Comparison of ENCODE assay signal across 20 cellular contexts in the genomic region with DNA sequence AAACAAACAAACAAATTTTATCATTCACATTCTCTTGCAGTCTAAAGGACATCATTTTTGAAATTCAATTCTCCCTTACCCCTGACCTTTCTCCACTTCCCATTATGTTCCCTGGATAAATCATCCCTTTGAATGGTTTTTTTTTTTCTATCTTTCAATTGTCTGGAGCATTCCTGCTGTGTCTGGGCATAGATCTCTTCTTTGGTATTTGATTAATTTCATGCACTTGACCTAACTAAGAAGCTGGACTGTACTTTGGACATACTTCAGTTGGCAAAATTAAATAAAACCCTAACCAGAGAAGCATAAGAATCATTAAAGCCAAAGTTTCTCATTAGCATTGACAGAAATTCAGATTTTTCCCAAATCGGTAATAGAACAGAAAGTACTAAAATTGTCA.
"Had no signal": no experiment of that assay in that cellular context is flagged by ENCODE, and none has a peak within 500 bp of the region (broad histone marks: within the 10 kb centered on the region; RNA-seq: fewer than 3 reads in every experiment).

No MANE protein-coding gene starts in this region.

- ATAC-seq: heart right ventricle; left lung; naive thymus-derived CD4-positive, alpha-beta T cell; stimulated activated naive B cell treated with anti-CD40 and anti-IgM and Interleukin-4, amounts not matched to agents 10 μg/mL and 1 μg/mL and 100 μg/mL, for 72 hours; stimulated activated naive CD8-positive, alpha-beta T cell treated with anti-CD3 and anti-CD28 coated beads, Interleukin-15, amount 100 ng/mL, for 72 hours had no signal

- H3K27me3 ChIP-seq: heart right ventricle, left lung, spleen, testis, transverse colon had no signal

- H3K27ac ChIP-seq: heart right ventricle, left lung, prostate gland, spleen, testis, transverse colon had no signal

- H3K4me3 ChIP-seq: coronary artery, heart right ventricle, left lung, lung, prostate gland, spleen, testis, transverse colon had no signal

- H3K4me3 Mint-ChIP-seq: naive thymus-derived CD4-positive, alpha-beta T cell; stimulated activated naive B cell treated with anti-CD40 and anti-IgM and Interleukin-4, amounts not matched to agents 10 μg/mL and 1 μg/mL and 100 μg/mL, for 72 hours; stimulated activated naive CD8-positive, alpha-beta T cell treated with anti-CD3 and anti-CD28 coated beads, Interleukin-15, amount 100 ng/mL, for 72 hours had no signal

- H3K4me1 Mint-ChIP-seq: stimulated activated naive B cell treated with anti-CD40 and anti-IgM and Interleukin-4, amounts not matched to agents 10 μg/mL and 1 μg/mL and 100 μg/mL, for 72 hours; stimulated activated naive CD8-positive, alpha-beta T cell treated with anti-CD3 and anti-CD28 coated beads, Interleukin-15, amount 100 ng/mL, for 72 hours had no signal

- DNase-seq: central memory CD4-positive, alpha-beta T cell; effector CD4-positive, alpha-beta T cell; foreskin melanocyte; heart right ventricle; islet precursor cell; left lung; mesendoderm; naive thymus-derived CD4-positive, alpha-beta T cell; retina; spleen; stimulated activated CD4-positive, alpha-beta T cell treated with anti-CD3 and anti-CD28 coated beads, Interleukin-15, amount 100 ng/mL, for 24 hours; stimulated activated CD4-positive, alpha-beta T cell treated with anti-CD3 and anti-CD28 coated beads, Interleukin-1b, Interleukin-23, amount 100 ng/mL, for 48 hours; stimulated activated CD4-positive, alpha-beta T cell treated with anti-CD3 and anti-CD28 coated beads, Interleukin-4, amount 100 ng/mL, for 4 hours; stimulated activated naive B cell treated with anti-CD40 and anti-IgM and Interleukin-4, amounts not matched to agents 10 μg/mL and 1 μg/mL and 100 μg/mL, for 72 hours; stimulated activated naive CD8-positive, alpha-beta T cell treated with anti-CD3 and anti-CD28 coated beads, Interleukin-15, amount 100 ng/mL, for 72 hours; testis; transverse colon had no signal

- H3K36me3 Mint-ChIP-seq: naive thymus-derived CD4-positive, alpha-beta T cell; stimulated activated naive B cell treated with anti-CD40 and anti-IgM and Interleukin-4, amounts not matched to agents 10 μg/mL and 1 μg/mL and 100 μg/mL, for 72 hours had no signal

- H3K27me3 Mint-ChIP-seq: stimulated activated naive CD8-positive, alpha-beta T cell treated with anti-CD3 and anti-CD28 coated beads, Interleukin-15, amount 100 ng/mL, for 72 hours had no signal

- H3K4me1 ChIP-seq: left lung, prostate gland, spleen, testis had no signal

- H3K27ac Mint-ChIP-seq: naive thymus-derived CD4-positive, alpha-beta T cell; stimulated activated naive B cell treated with anti-CD40 and anti-IgM and Interleukin-4, amounts not matched to agents 10 μg/mL and 1 μg/mL and 100 μg/mL, for 72 hours; stimulated activated naive CD8-positive, alpha-beta T cell treated with anti-CD3 and anti-CD28 coated beads, Interleukin-15, amount 100 ng/mL, for 72 hours had no signal

- H3K9me3 ChIP-seq: heart right ventricle, left lung, prostate gland, testis, transverse colon had no signal

- H3K36me3 ChIP-seq: heart right ventricle, left lung, prostate gland, spleen, transverse colon had no signal
